ENCODE assay signal across 1 cellular context in the genomic region with DNA sequence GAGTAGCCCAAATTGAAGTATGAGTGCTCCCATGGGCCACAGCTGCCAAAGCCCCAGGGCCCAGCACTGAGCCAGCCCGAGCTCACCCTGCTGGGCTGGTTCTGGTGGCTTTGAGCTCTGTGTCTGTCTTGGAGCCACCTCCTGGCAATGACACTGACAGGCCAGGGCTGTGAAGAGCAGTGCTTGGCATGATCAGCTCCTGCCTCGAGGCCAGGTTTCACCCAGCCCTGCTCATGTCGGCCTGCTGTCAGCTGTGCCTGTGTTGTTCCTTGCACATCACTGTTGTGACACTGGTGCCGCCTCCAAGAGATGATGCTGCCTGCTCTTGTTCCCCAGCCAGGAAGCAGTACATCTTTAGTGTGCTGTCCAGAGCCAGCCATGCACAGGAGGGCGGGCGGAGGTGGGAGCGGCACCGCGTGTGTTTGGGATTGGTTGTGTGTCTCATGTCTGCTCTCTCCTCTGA.
TF ChIP-seq lines count a peak whose summit lies in the region.

No MANE protein-coding gene starts in this region.

TF ChIP-seq in GM12878, 131 proteins besides CTCF, POLR2A, EP300 and RAD21:
- no peak for TF ChIP-seq RB1 (IDR thresholded peaks at IDR 0.05; ENCODE audit: borderline replicate concordance)
- TF ChIP-seq REST (IDR thresholded peaks at IDR 0.05; ENCODE audit: low read depth, low read length) = no peak
- TF ChIP-seq, protein P1, sequence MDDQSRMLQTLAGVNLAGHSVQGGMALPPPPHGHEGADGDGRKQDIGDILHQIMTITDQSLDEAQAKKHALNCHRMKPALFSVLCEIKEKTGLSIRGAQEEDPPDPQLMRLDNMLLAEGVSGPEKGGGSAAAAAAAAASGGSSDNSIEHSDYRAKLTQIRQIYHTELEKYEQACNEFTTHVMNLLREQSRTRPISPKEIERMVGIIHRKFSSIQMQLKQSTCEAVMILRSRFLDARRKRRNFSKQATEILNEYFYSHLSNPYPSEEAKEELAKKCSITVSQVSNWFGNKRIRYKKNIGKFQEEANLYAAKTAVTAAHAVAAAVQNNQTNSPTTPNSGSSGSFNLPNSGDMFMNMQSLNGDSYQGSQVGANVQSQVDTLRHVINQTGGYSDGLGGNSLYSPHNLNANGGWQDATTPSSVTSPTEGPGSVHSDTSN (IDR thresholded peaks at IDR 0.05; ENCODE audit: insufficient replicate concordance, low read depth, low read length) = no peak
- no peak for TF ChIP-seq KDM1A (IDR thresholded peaks at IDR 0.05; ENCODE audit: borderline replicate concordance)
- no peak for TF ChIP-seq ZZZ3 (IDR thresholded peaks at IDR 0.05; ENCODE audit: control insufficient read depth, insufficient read length, low read depth)
- TF ChIP-seq BHLHE40 (IDR thresholded peaks at IDR 0.05; ENCODE audit: borderline replicate concordance in 1 of 2, low read depth in 2 of 2, low read length in 1 of 2) = no peak
- TF ChIP-seq, protein P2, sequence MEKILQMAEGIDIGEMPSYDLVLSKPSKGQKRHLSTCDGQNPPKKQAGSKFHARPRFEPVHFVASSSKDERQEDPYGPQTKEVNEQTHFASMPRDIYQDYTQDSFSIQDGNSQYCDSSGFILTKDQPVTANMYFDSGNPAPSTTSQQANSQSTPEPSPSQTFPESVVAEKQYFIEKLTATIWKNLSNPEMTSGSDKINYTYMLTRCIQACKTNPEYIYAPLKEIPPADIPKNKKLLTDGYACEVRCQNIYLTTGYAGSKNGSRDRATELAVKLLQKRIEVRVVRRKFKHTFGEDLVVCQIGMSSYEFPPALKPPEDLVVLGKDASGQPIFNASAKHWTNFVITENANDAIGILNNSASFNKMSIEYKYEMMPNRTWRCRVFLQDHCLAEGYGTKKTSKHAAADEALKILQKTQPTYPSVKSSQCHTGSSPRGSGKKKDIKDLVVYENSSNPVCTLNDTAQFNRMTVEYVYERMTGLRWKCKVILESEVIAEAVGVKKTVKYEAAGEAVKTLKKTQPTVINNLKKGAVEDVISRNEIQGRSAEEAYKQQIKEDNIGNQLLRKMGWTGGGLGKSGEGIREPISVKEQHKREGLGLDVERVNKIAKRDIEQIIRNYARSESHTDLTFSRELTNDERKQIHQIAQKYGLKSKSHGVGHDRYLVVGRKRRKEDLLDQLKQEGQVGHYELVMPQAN (conservative IDR thresholded peaks at IDR 0.05) = no peak
- TF ChIP-seq RBBP5 (conservative IDR thresholded peaks at IDR 0.05) = no peak
- no peak for TF ChIP-seq BCL3 (IDR thresholded peaks at IDR 0.05; ENCODE audit: borderline replicate concordance, insufficient read depth, low read depth, low read length, poor library complexity, severe bottlenecking)
- no peak for TF ChIP-seq ZNF24 (IDR thresholded peaks at IDR 0.05)
- no peak for TF ChIP-seq TBL1XR1 (IDR thresholded peaks at IDR 0.05; ENCODE audit: low read depth, low read length)
- no peak for TF ChIP-seq JUND (IDR thresholded peaks at IDR 0.05; ENCODE audit: low read depth, low read length)
- TF ChIP-seq MTA2 (IDR thresholded peaks at IDR 0.05; ENCODE audit: low read depth) = no peak
- no peak for TF ChIP-seq NR2F1 (conservative IDR thresholded peaks at IDR 0.05)
- TF ChIP-seq, protein P3, sequence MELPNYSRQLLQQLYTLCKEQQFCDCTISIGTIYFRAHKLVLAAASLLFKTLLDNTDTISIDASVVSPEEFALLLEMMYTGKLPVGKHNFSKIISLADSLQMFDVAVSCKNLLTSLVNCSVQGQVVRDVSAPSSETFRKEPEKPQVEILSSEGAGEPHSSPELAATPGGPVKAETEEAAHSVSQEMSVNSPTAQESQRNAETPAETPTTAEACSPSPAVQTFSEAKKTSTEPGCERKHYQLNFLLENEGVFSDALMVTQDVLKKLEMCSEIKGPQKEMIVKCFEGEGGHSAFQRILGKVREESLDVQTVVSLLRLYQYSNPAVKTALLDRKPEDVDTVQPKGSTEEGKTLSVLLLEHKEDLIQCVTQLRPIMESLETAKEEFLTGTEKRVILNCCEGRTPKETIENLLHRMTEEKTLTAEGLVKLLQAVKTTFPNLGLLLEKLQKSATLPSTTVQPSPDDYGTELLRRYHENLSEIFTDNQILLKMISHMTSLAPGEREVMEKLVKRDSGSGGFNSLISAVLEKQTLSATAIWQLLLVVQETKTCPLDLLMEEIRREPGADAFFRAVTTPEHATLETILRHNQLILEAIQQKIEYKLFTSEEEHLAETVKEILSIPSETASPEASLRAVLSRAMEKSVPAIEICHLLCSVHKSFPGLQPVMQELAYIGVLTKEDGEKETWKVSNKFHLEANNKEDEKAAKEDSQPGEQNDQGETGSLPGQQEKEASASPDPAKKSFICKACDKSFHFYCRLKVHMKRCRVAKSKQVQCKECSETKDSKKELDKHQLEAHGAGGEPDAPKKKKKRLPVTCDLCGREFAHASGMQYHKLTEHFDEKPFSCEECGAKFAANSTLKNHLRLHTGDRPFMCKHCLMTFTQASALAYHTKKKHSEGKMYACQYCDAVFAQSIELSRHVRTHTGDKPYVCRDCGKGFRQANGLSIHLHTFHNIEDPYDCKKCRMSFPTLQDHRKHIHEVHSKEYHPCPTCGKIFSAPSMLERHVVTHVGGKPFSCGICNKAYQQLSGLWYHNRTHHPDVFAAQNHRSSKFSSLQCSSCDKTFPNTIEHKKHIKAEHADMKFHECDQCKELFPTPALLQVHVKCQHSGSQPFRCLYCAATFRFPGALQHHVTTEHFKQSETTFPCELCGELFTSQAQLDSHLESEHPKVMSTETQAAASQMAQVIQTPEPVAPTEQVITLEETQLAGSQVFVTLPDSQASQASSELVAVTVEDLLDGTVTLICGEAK (IDR thresholded peaks at IDR 0.05; ENCODE audit: borderline replicate concordance) = no peak
- no peak for TF ChIP-seq MEF2A (IDR thresholded peaks at IDR 0.05; ENCODE audit: insufficient read depth, low read depth, low read length)
TF ChIP-seq in GM12878: peak in this region for 0.
